ENCODE assay signal across 15 cellular contexts in genomic region chr3:126136428-126137220, GRCh38. TPM values are rescaled to one million over a fixed set of nuclear protein-coding genes. Genes with fewer than 3 reads are reported as not detected.
DNase-seq lines count a peak whose midpoint lies in the region; ATAC-seq and TF ChIP-seq lines count a peak whose summit lies in the region.
"Had no signal": no experiment of that assay in that cellular context is flagged by ENCODE, and none has a peak within 500 bp of the region (broad histone marks: within the 10 kb centered on the region; RNA-seq: fewer than 3 reads in every experiment).

No MANE protein-coding gene starts in this region.

- no peaks in the 10 kb centered on the region for H4K20me1 ChIP-seq in mammary epithelial cell (ENCODE audit: insufficient read depth, low read length)

- H3K4me3 ChIP-seq in esophagus muscularis mucosa: no peak overlapping the region
- no peak overlapping the region for H3K4me3 ChIP-seq in aorta (ENCODE audit: low read length in 2 of 2)
- no peak overlapping the region for H3K4me3 ChIP-seq in mammary epithelial cell (replicated peaks in 1 of 3; ENCODE audit: insufficient read depth in 1 of 3, low read depth in 2 of 3, low read length in 3 of 3)
- H3K4me3 ChIP-seq: pancreas had no signal

- BruUV-seq in mammary epithelial cell (replicated peaks; lab: Mats Ljungman, UMichigan): no TSS peak

- no peak overlapping the region for H3K9ac ChIP-seq in mammary epithelial cell (ENCODE audit: insufficient read depth, low read length)

- H3K79me2 ChIP-seq in mammary epithelial cell (ENCODE audit: insufficient read depth, low read length): no peaks in the 10 kb centered on the region

- H3K27ac ChIP-seq in esophagus muscularis mucosa (replicated peaks in 1 of 4): no peak overlapping the region
- H3K27ac ChIP-seq in aorta (ENCODE audit: low read depth in 1 of 2, low read length in 2 of 2): no peak overlapping the region
- H3K27ac ChIP-seq in mammary epithelial cell (ENCODE audit: insufficient read depth, low read depth, low read length): no peak overlapping the region
- H3K27ac ChIP-seq: pancreas, RWPE1 had no signal

- H3K4me1 ChIP-seq in esophagus muscularis mucosa (peaks cover 0 to 8% (median 5%) of the 10 kb centered on the region in 4 donors), aorta (ENCODE audit: control insufficient read depth in 1 of 2, insufficient read depth in 2 of 2, low read length in 2 of 2) (no peaks in the 10 kb centered on the region), mammary epithelial cell (ENCODE audit: insufficient read depth, low read length) (no peaks in the 10 kb centered on the region)
- H3K4me1 ChIP-seq: pancreas had no signal

- H3K27me3 ChIP-seq in esophagus muscularis mucosa (no peaks in the 10 kb centered on the region), aorta (ENCODE audit: control insufficient read depth in 1 of 2, insufficient read depth in 2 of 2, low read length in 1 of 2) (no peaks in the 10 kb centered on the region), mammary epithelial cell (ENCODE audit: insufficient read depth, low read length) (no peaks in the 10 kb centered on the region)
- H3K27me3 ChIP-seq: pancreas had no signal

- TF ChIP-seq POLR2A in esophagus muscularis mucosa (IDR thresholded peaks at IDR 0.05; ENCODE audit: low read depth): no peak

- dilution Hi-C loops in mammary epithelial cell (cut with HindIII; ENCODE audit: low sequenced_read_pairs): no loop called here

- no peak overlapping the region for H2AFZ ChIP-seq in mammary epithelial cell (ENCODE audit: low read depth, low read length)

- intact Hi-C loops in left cardiac atrium (cut with DNase I): loop anchor here in 1 of 2 donors (10.0 kb wide), 1 partner anchor 258 kb away; the partner anchor contains the start of gene CFAP100
- intact Hi-C loops in Right ventricle myocardium superior (cut with DNase I): no loop called here
- intact Hi-C loops in esophagus muscularis mucosa (cut with DNase I): no loop called here
- intact Hi-C loops in aorta (cut with DNase I): loop anchor here (5.0 kb wide), 2 partner anchors 61 to 111 kb away; no protein-coding TSS in a partner anchor
- intact Hi-C loops in mammary epithelial cell (cut with micrococcal nuclease): no loop called here

- no peaks in the 10 kb centered on the region for H3K9me3 ChIP-seq in esophagus muscularis mucosa
- no peaks in the 10 kb centered on the region for H3K9me3 ChIP-seq in aorta (ENCODE audit: control insufficient read depth, low read length)
- H3K9me3 ChIP-seq in mammary epithelial cell (replicated peaks; ENCODE audit: insufficient read depth, low read length): no peaks in the 10 kb centered on the region
- H3K9me3 ChIP-seq: pancreas had no signal

- peaks cover 0 to 7% (median 0%) of the 10 kb centered on the region in 4 donors for H3K36me3 ChIP-seq in esophagus muscularis mucosa
- H3K36me3 ChIP-seq in aorta (ENCODE audit: control insufficient read depth in 1 of 2, insufficient read depth in 2 of 2, low read length in 1 of 2): peaks cover 0 to 2% of the 10 kb centered on the region in 2 donors
- H3K36me3 ChIP-seq in mammary epithelial cell (ENCODE audit: insufficient read depth, low read length): no peaks in the 10 kb centered on the region
- H3K36me3 ChIP-seq: pancreas had no signal

- in situ Hi-C loops in mammary epithelial cell (cut with MboI; ENCODE audit: low sequenced_read_pairs in 2 of 2): loop anchor here (10.0 to 25.0 kb wide), 2 partner anchors 251 to 258 kb away; partner anchors contain the start of gene CFAP100 (in 2 of the 2)

- ATAC-seq in left cardiac atrium: no peak
- ATAC-seq in Right ventricle myocardium superior (ENCODE audit: poor library complexity): no peak
- peak; percentile 34 for ATAC-seq in aorta (ENCODE audit: low FRiP score)
- no peak for ATAC-seq in HG03280 (IDR thresholded peaks at IDR 0.05; ENCODE audit: unreplicated experiment)
- ATAC-seq: pancreas had no signal

- no peak overlapping the region for H3K4me2 ChIP-seq in mammary epithelial cell (ENCODE audit: insufficient read depth, low read depth, low read length)

- CTCF ChIA-PET in mammary epithelial cell (lab: Charles Lee; ENCODE audit: low non-redundant PET): no interaction called here

- no peak for TF ChIP-seq EP300 in esophagus muscularis mucosa (IDR thresholded peaks at IDR 0.05)

- TF ChIP-seq CTCF in esophagus muscularis mucosa (IDR thresholded peaks at IDR 0.05) (no peak), mammary epithelial cell (conservative IDR thresholded peaks at IDR 0.05 in 1 of 2, IDR thresholded peaks at IDR 0.05 in 1 of 2; ENCODE audit: extremely low read depth in 1 of 2, insufficient read depth in 1 of 2, low read depth in 1 of 2, low read length in 2 of 2) (no peak)

- DNase-seq in left cardiac atrium (peak; percentile 9), Right ventricle myocardium superior (no peak), esophagus muscularis mucosa (ENCODE audit: extremely low spot score) (peak; percentile 90), retina (peak; percentile 59), aorta (peak; percentile 35 to 60), mammary epithelial cell (no peak), NCI-H446 treated with DMSO at 0.1 percent for 48 hours (lab: John Stamatoyannopoulos, UW) (no peak)
- DNase-seq: activated CD4-positive, alpha-beta T cell treated with anti-CD3 and anti-CD28 coated beads, Interleukin-2, amount 50 U/mL, for 4 hours; CD4-positive, alpha-beta memory T cell; NCI-H1436; stimulated activated naive CD4-positive, alpha-beta T cell treated with Interleukin-2 at 50 U/mL for 16 hours had no signal

- WGBS in esophagus muscularis mucosa: 92% methylated on average over 7 of the region's 11 CpGs
- 90 to 92% methylated on average over 11 of the region's 11 CpGs for WGBS in aorta, 2 donors
- WGBS in mammary epithelial cell (ENCODE audit: low coverage, missing lambda C conversion rate): 95% methylated on average over 8 of the region's 11 CpGs

RNA-seq across cellular contexts. Expression of gene ALDH1L1, which starts 43.8 kb away (rescaled TPM):
- total RNA-seq in left cardiac atrium: 10 to 100 TPM; 20.2 to 22.9 TPM
- 21.5 TPM for total RNA-seq in Right ventricle myocardium superior
- total RNA-seq in esophagus muscularis mucosa: 10 to 100 TPM; 19.2 to 39.9 (median 25.9) TPM
- 10 to 100 TPM; 10.9 to 31.2 TPM for total RNA-seq in aorta
- polyA plus RNA-seq in aorta: 10 to 100 TPM; 14.4 to 91.2 TPM
- 1 to 10 TPM in 1 of 2 donors, under 1 TPM in 1; 0.71 to 1.2 TPM for total RNA-seq in mammary epithelial cell
- 0.80 TPM for polyA plus RNA-seq in mammary epithelial cell
- not detected for polyA minus RNA-seq in mammary epithelial cell
- total RNA-seq: activated T-helper 2 cell treated with anti-CD3 and anti-CD28 coated beads, Interferon-gamma antibody, Interleukin-2, Interleukin-4, amounts not matched to agents 10 μg/mL and 5 μg/mL and 100 μg/mL, durations not matched to agents 14 hours and 24 hours and 36 hours; CD4-positive, alpha-beta memory T cell had no signal
- polyA plus RNA-seq: CD4-positive, alpha-beta memory T cell had no signal

RNA-seq across cellular contexts. Expression of gene SLC41A3, which starts 52.7 kb away (rescaled TPM):
- total RNA-seq in left cardiac atrium (10 to 100 TPM; 31.1 to 34.0 TPM), Right ventricle myocardium superior (34.7 TPM), esophagus muscularis mucosa (10 to 100 TPM; 31.6 to 68.1 (median 38.9) TPM), aorta (10 to 100 TPM; 62.1 to 71.4 TPM), mammary epithelial cell (10 to 100 TPM; 25.1 to 43.0 TPM)
- polyA plus RNA-seq in aorta (10 to 100 TPM; 32.6 to 71.4 TPM), mammary epithelial cell (43.6 TPM)
- 43.8 TPM for polyA minus RNA-seq in mammary epithelial cell

Comparison
In these comparisons a context has a peak if more than half of its experiments do, and no peak if none do; other contexts are left out.
1. DNase-seq: peak in left cardiac atrium (single experiment), esophagus muscularis mucosa (single experiment), retina (single experiment) and aorta (2 of 2); none in Right ventricle myocardium superior (single experiment), mammary epithelial cell (single experiment) and NCI-H446 treated with DMSO at 0.1 percent for 48 hours (single experiment).
2. RNA of gene ALDH1L1, which starts 43.8 kb away (total RNA-seq): 19.2 to 39.9 TPM in esophagus muscularis mucosa, 10.9 to 31.2 TPM in aorta, 20.2 to 22.9 TPM in left cardiac atrium and 21.5 TPM in Right ventricle myocardium superior (single experiment); 0.71 to 1.2 TPM in mammary epithelial cell; every median in the first group is over 4 times any median in the second.
3. intact Hi-C loops: an anchor here in aorta (5.0 kb wide); none called in Right ventricle myocardium superior, esophagus muscularis mucosa and mammary epithelial cell.